In genomic region chr10:67804395-67804678, GRCh38 we compare ENCODE assay signal across 17 cellular contexts. TPM values are rescaled to one million over a fixed set of nuclear protein-coding genes. Genes with fewer than 3 reads are reported as not detected.
"Had no signal": no experiment of that assay in that cellular context is flagged by ENCODE, and none has a peak within 500 bp of the region (broad histone marks: within the 10 kb centered on the region; RNA-seq: fewer than 3 reads in every experiment).

No MANE protein-coding gene starts in this region.

- H3K36me3 Mint-ChIP-seq: natural killer cell; stimulated activated naive B cell treated with anti-CD40 and anti-IgM and Interleukin-4, amounts not matched to agents 10 μg/mL and 1 μg/mL and 100 μg/mL, for 72 hours had no signal

- H3K4me1 Mint-ChIP-seq: activated B cell treated with CpG ODN at 0.5 μM for 24 hours; natural killer cell; stimulated activated naive B cell treated with anti-CD40 and anti-IgM and Interleukin-4, amounts not matched to agents 10 μg/mL and 1 μg/mL and 100 μg/mL, for 72 hours had no signal

- H3K4me3 Mint-ChIP-seq: activated B cell treated with CpG ODN at 0.5 μM for 24 hours; activated CD4-positive, alpha-beta T cell treated with anti-CD3 and anti-CD28 coated beads, Interleukin-2, amount 10 ng/mL, durations not matched to agents 7 days and 5 days; dendritic cell treated with granulocyte-macrophage colony-stimulating factor and Interleukin-4, amounts not matched to agents 40 ng/mL and 50 ng/mL, for 4 days; natural killer cell; stimulated activated naive B cell treated with anti-CD40 and anti-IgM and Interleukin-4, amounts not matched to agents 10 μg/mL and 1 μg/mL and 100 μg/mL, for 72 hours had no signal

- H3K9me3 Mint-ChIP-seq: activated B cell treated with CpG ODN at 0.5 μM for 24 hours; activated CD4-positive, alpha-beta T cell treated with anti-CD3 and anti-CD28 coated beads, Interleukin-2, amount 10 ng/mL, durations not matched to agents 7 days and 5 days; activated naive CD4-positive, alpha-beta T cell treated with anti-CD3 and anti-CD28 coated beads, Interleukin-2, amount 50 U/mL, for 72 hours; dendritic cell treated with granulocyte-macrophage colony-stimulating factor and Interleukin-4, amounts not matched to agents 40 ng/mL and 50 ng/mL, for 4 days; natural killer cell; stimulated activated naive B cell treated with anti-CD40 and anti-IgM and Interleukin-4, amounts not matched to agents 10 μg/mL and 1 μg/mL and 100 μg/mL, for 72 hours had no signal

- FAIRE-seq: endothelial cell of umbilical vein had no signal

- H3K27ac Mint-ChIP-seq: activated B cell treated with CpG ODN at 0.5 μM for 24 hours; activated CD4-positive, alpha-beta T cell treated with anti-CD3 and anti-CD28 coated beads, Interleukin-2, amount 10 ng/mL, durations not matched to agents 7 days and 5 days; dendritic cell treated with granulocyte-macrophage colony-stimulating factor and Interleukin-4, amounts not matched to agents 40 ng/mL and 50 ng/mL, for 4 days; natural killer cell; stimulated activated naive B cell treated with anti-CD40 and anti-IgM and Interleukin-4, amounts not matched to agents 10 μg/mL and 1 μg/mL and 100 μg/mL, for 72 hours had no signal

- ATAC-seq: natural killer cell; sciatic nerve; stimulated activated naive B cell treated with anti-CD40 and anti-IgM and Interleukin-4, amounts not matched to agents 10 μg/mL and 1 μg/mL and 100 μg/mL, for 72 hours had no signal

- H3K27me3 Mint-ChIP-seq: activated CD4-positive, alpha-beta T cell treated with anti-CD3 and anti-CD28 coated beads, Interleukin-2, amount 10 ng/mL, durations not matched to agents 7 days and 5 days; dendritic cell treated with granulocyte-macrophage colony-stimulating factor and Interleukin-4, amounts not matched to agents 40 ng/mL and 50 ng/mL, for 4 days had no signal

- DNase-seq: activated B cell treated with CpG ODN at 0.5 μM for 24 hours; activated CD4-positive, alpha-beta T cell treated with anti-CD3 and anti-CD28 coated beads, Interleukin-2, amount 10 ng/mL, durations not matched to agents 7 days and 5 days; activated effector memory CD4-positive, alpha-beta T cell treated with anti-CD3 and anti-CD28 coated beads, Interleukin-2, amount 50 U/mL, for 16 hours; activated T-cell treated with anti-CD3 and anti-CD28 coated beads, Interleukin-2, amount 50 U/mL, for 1 hour; amniotic stem cell; effector CD8-positive, alpha-beta T cell; lower lobe of right lung; natural killer cell; ovary; stimulated activated CD4-positive, alpha-beta T cell treated with anti-CD3 and anti-CD28 coated beads, Interleukin-4, amount 100 ng/mL, for 24 hours; stimulated activated naive B cell treated with anti-CD40 and anti-IgM and Interleukin-4, amounts not matched to agents 10 μg/mL and 1 μg/mL and 100 μg/mL, for 72 hours; T-helper 9 cell; thyroid gland had no signal

RNA-seq across cellular contexts. Expression of gene DNAJC12, which starts 33.7 kb away (rescaled TPM):
- total RNA-seq: natural killer cell had no signal
